Comparison of ENCODE assay signal across 11 cellular contexts in genomic region chr4:147736458-147736857, GRCh38. TPM values are rescaled to one million over a fixed set of nuclear protein-coding genes. Genes with fewer than 3 reads are reported as not detected.
DNase-seq lines count a peak whose midpoint lies in the region; ATAC-seq and TF ChIP-seq lines count a peak whose summit lies in the region.
"Had no signal": no experiment of that assay in that cellular context is flagged by ENCODE, and none has a peak within 500 bp of the region (broad histone marks: within the 10 kb centered on the region; RNA-seq: fewer than 3 reads in every experiment).

No MANE protein-coding gene starts in this region.

- peak overlapping the region; percentile 83 for H3K27ac Mint-ChIP-seq in osteocyte (ENCODE audit: unreplicated experiment)
- H3K27ac Mint-ChIP-seq in natural killer cell treated with Interleukin-12 subunit alpha and Interleukin-12 subunit beta and Interleukin-15 and Interleukin-18, amount 100 ng/mL, for 72 hours: peak overlapping the region in 1 of 2 donors; percentile 1

- WGBS in lower leg skin, 2 donors: 62% methylated on average over 3 of the region's 3 CpGs

- H3K36me3 ChIP-seq in Panc1 (ENCODE audit: control insufficient read depth, insufficient read depth, low read length): no peaks in the 10 kb centered on the region

- TF ChIP-seq CTCF in Panc1 (IDR thresholded peaks at IDR 0.05) (no peak), epithelial cell of esophagus (IDR thresholded peaks at IDR 0.05; ENCODE audit: insufficient read depth, low read depth, low read length, missing control alignments) (no peak), osteocyte (IDR thresholded peaks at IDR 0.05) (no peak), lower leg skin (IDR thresholded peaks at IDR 0.05) (no peak)

- H3K27me3 Mint-ChIP-seq in osteocyte (ENCODE audit: unreplicated experiment): no peaks in the 10 kb centered on the region
- H3K27me3 Mint-ChIP-seq in natural killer cell treated with Interleukin-12 subunit alpha and Interleukin-12 subunit beta and Interleukin-15 and Interleukin-18, amount 100 ng/mL, for 72 hours: peaks cover 5 to 12% of the 10 kb centered on the region in 2 donors

- peaks cover 9% of the 10 kb centered on the region for H3K36me3 Mint-ChIP-seq in osteocyte (ENCODE audit: unreplicated experiment)
- no peaks in the 10 kb centered on the region for H3K36me3 Mint-ChIP-seq in natural killer cell treated with Interleukin-12 subunit alpha and Interleukin-12 subunit beta and Interleukin-15 and Interleukin-18, amount 100 ng/mL, for 72 hours

- no TSS peak for BruUV-seq in Panc1 (replicated peaks; lab: Mats Ljungman, UMichigan)

- H3K27me3 ChIP-seq in Panc1 (ENCODE audit: control insufficient read depth, insufficient read depth, low read length): no peaks in the 10 kb centered on the region

- peak overlapping the region; percentile 39; the same call in 1 of the 2 replicates for H3K27ac ChIP-seq in Panc1 (ENCODE audit: low read length)

- no peaks in the 10 kb centered on the region for H3K9me3 ChIP-seq in Panc1 (ENCODE audit: control insufficient read depth, insufficient read depth, low read depth, low read length)

- H3K4me3 Mint-ChIP-seq in osteocyte (ENCODE audit: unreplicated experiment): peak overlapping the region; percentile 94
- H3K4me3 Mint-ChIP-seq in natural killer cell treated with Interleukin-12 subunit alpha and Interleukin-12 subunit beta and Interleukin-15 and Interleukin-18, amount 100 ng/mL, for 72 hours: no peak overlapping the region

- H3K9me3 Mint-ChIP-seq in osteocyte (ENCODE audit: unreplicated experiment): no peaks in the 10 kb centered on the region
- H3K9me3 Mint-ChIP-seq in natural killer cell treated with Interleukin-12 subunit alpha and Interleukin-12 subunit beta and Interleukin-15 and Interleukin-18, amount 100 ng/mL, for 72 hours: no peaks in the 10 kb centered on the region

- DNase-seq in GM03348 (ENCODE audit: low spot score) (peak; percentile 83), Panc1 (ENCODE audit: low read depth, low spot score) (no peak), epithelial cell of esophagus (ENCODE audit: low read depth) (peak; percentile 76), osteocyte (ENCODE audit: extremely low spot score, unreplicated experiment) (no peak), lower leg skin (ENCODE audit: low spot score in 2 of 2) (no peak), MV-4-11 (lab: John Stamatoyannopoulos, UW) (no peak)
- no peak for DNase-seq in natural killer cell treated with Interleukin-12 subunit alpha and Interleukin-12 subunit beta and Interleukin-15 and Interleukin-18, amount 100 ng/mL, for 72 hours (ENCODE audit: low spot score)
- DNase-seq: DMS153; NCI-H446 treated with DMSO at 0.1 percent for 48 hours; stimulated activated CD4-positive, alpha-beta T cell treated with anti-CD3 and anti-CD28 coated beads, Interleukin-4, amount 100 ng/mL, for 4 hours had no signal

- CTCF ChIA-PET in Panc1 (lab: Charles Lee): no interaction called here

- in situ Hi-C loops in Panc1 (cut with HindIII; ENCODE audit: low pct_unique_long_range_greater_than_20kb, low sequenced_read_pairs): no loop called here

- peaks cover 25% of the 10 kb centered on the region for H3K4me1 ChIP-seq in Panc1 (ENCODE audit: control insufficient read depth, insufficient read depth, low read length)

- H3K4me1 Mint-ChIP-seq in osteocyte (ENCODE audit: unreplicated experiment): peaks cover 73% of the 10 kb centered on the region
- peaks cover 26 to 42% of the 10 kb centered on the region in 2 donors for H3K4me1 Mint-ChIP-seq in natural killer cell treated with Interleukin-12 subunit alpha and Interleukin-12 subunit beta and Interleukin-15 and Interleukin-18, amount 100 ng/mL, for 72 hours (ENCODE audit: low read depth in 2 of 2)

- H3K4me3 ChIP-seq in Panc1 (ENCODE audit: low read depth in 2 of 2, low read length in 2 of 2) (no peak overlapping the region), epithelial cell of esophagus (ENCODE audit: low read length) (no peak overlapping the region), lower leg skin (ENCODE audit: low read depth, poor library complexity, severe bottlenecking) (no peak overlapping the region)

- POLR2A ChIA-PET in Panc1 (lab: Charles Lee): no interaction called here

- intact Hi-C loops in Panc1 (cut with micrococcal nuclease; ENCODE audit: unreplicated experiment): no loop called here
- intact Hi-C loops in lower leg skin (cut with DNase I; ENCODE audit: low total_unique reads): no loop called here

- TF ChIP-seq POLR2A in lower leg skin (IDR thresholded peaks at IDR 0.05): no peak

- ATAC-seq in Panc1 (no peak), GM19328 (IDR thresholded peaks at IDR 0.05; ENCODE audit: unreplicated experiment) (no peak)
- no peak for ATAC-seq in natural killer cell treated with Interleukin-12 subunit alpha and Interleukin-12 subunit beta and Interleukin-15 and Interleukin-18, amount 100 ng/mL, for 72 hours

RNA-seq across cellular contexts. Expression of gene ARHGAP10, which starts 4.6 kb away (rescaled TPM):
- 11.7 TPM for total RNA-seq in Panc1 (2021; ENCODE audit: unreplicated experiment)
- 6.9 TPM for polyA plus RNA-seq in Panc1 (2012; ENCODE audit: insufficient read length)
- 121 and 126 TPM in 2 replicates for total RNA-seq in osteocyte
- total RNA-seq in lower leg skin: 10 to 100 TPM; 30.6 to 45.8 (median 37.9) TPM
- total RNA-seq in natural killer cell treated with Interleukin-12 subunit alpha and Interleukin-12 subunit beta and Interleukin-15 and Interleukin-18, amount 100 ng/mL, for 72 hours: 10 to 100 TPM in 1 of 2 donors, 1 to 10 TPM in 1; 7.4 to 11.4 TPM

RNA-seq across cellular contexts. Expression of gene PRMT9, which starts 52.5 kb away (rescaled TPM):
- total RNA-seq in Panc1 (2021; ENCODE audit: unreplicated experiment): 4.4 TPM
- 2.3 TPM for polyA plus RNA-seq in Panc1 (2012; ENCODE audit: insufficient read length)
- total RNA-seq in osteocyte: 9.5 and 9.6 TPM in 2 replicates
- total RNA-seq in lower leg skin: 10 to 100 TPM in 1 of 4 donors, 1 to 10 TPM in 3; 7.6 to 10.3 (median 9.1) TPM
- 10 to 100 TPM in 1 of 2 donors, 1 to 10 TPM in 1; 6.5 to 11.8 TPM for total RNA-seq in natural killer cell treated with Interleukin-12 subunit alpha and Interleukin-12 subunit beta and Interleukin-15 and Interleukin-18, amount 100 ng/mL, for 72 hours

Comparison
In these comparisons a context has a peak if more than half of its experiments do, and no peak if none do; other contexts are left out.
1. DNase-seq: peak in GM03348 (single experiment) and epithelial cell of esophagus (single experiment); none in Panc1 (single experiment), osteocyte (single experiment), lower leg skin (0 of 2), MV-4-11 (single experiment) and natural killer cell treated with Interleukin-12 subunit alpha and Interleukin-12 subunit beta and Interleukin-15 and Interleukin-18, amount 100 ng/mL, for 72 hours (single experiment).